ENCODE assay signal across 11 cellular contexts in the genomic region with DNA sequence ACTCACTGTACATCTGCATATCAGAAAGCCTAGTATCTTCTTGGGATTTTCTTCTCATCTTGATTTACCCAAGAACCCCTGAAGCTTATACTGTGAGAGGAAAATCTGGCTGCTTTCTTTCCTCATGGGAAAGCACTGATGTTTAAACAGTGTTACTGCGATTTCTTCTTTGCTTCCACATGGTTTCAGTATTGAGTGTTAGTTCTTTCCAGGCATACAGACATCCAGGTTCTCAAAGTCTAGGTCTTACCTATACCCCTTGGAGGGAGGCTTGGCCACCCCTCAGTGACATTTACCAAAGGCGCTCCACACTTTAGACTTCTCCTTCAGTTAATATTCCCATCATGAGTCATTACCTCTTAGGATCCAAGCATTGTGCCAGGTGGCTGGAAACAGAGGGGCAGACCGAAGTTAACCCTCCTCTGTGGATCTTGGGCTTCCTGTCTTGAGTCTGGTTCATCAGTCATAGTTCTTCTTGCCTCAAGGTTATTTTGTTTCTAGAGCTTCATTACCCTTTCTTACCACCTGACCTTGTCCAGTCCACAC.
A peak's percentile ranks its signal among the peaks of the same experiment; 100 is the strongest.
DNase-seq lines count a peak whose midpoint lies in the region; ATAC-seq and TF ChIP-seq lines count a peak whose summit lies in the region.
"Had no signal": no experiment of that assay in that cellular context is flagged by ENCODE, and none has a peak within 500 bp of the region (broad histone marks: within the 10 kb centered on the region; RNA-seq: fewer than 3 reads in every experiment).

No MANE protein-coding gene starts in this region.

- H4K20me1 ChIP-seq in PC-3 (ENCODE audit: low read length) (no peaks in the 10 kb centered on the region), hepatocyte (ENCODE audit: insufficient read depth, poor library complexity, severe bottlenecking) (no peaks in the 10 kb centered on the region)

- POLR2A ChIA-PET in PC-3 (lab: Charles Lee; ENCODE audit: unreplicated experiment) = interaction anchor here (0.5 kb wide), 2 partner anchors 444 to 719 kb away, joined by 3 to 4 read pairs; no protein-coding TSS in a partner anchor

- H3K4me2 ChIP-seq in PC-3 (ENCODE audit: low read length) (no peak overlapping the region), hepatocyte (no peak overlapping the region)

- H3K27me3 ChIP-seq in PC-3 (ENCODE audit: low read length) = no peaks in the 10 kb centered on the region
- no peaks in the 10 kb centered on the region for H3K27me3 ChIP-seq in hepatocyte
- H3K27me3 ChIP-seq: pancreas had no signal

- no peak overlapping the region for H3K4me3 ChIP-seq in AG10803 (ENCODE audit: low read length)
- no peak overlapping the region for H3K4me3 ChIP-seq in PC-3 (ENCODE audit: low read length)
- no peak overlapping the region for H3K4me3 ChIP-seq in hepatocyte
- H3K4me3 ChIP-seq: pancreas had no signal

- no peaks in the 10 kb centered on the region for H3K36me3 ChIP-seq in PC-3 (ENCODE audit: low read depth, low read length)
- no peaks in the 10 kb centered on the region for H3K36me3 ChIP-seq in hepatocyte (replicated peaks; ENCODE audit: insufficient read depth, low read depth)
- H3K36me3 ChIP-seq: pancreas had no signal

- H3K9me2 ChIP-seq in PC-3 (replicated peaks; ENCODE audit: low read length) = no peaks in the 10 kb centered on the region
- H3K9me2 ChIP-seq in hepatocyte (replicated peaks; ENCODE audit: insufficient read depth) = no peaks in the 10 kb centered on the region

- H3K4me1 ChIP-seq in PC-3 (ENCODE audit: insufficient read depth, low read length) (no peaks in the 10 kb centered on the region), hepatocyte (ENCODE audit: insufficient read depth) (no peaks in the 10 kb centered on the region)
- H3K4me1 ChIP-seq: pancreas had no signal

- H3K9ac ChIP-seq in PC-3 (ENCODE audit: low read length) = no peak overlapping the region

- CTCF ChIA-PET in PC-3 (lab: Charles Lee) = no interaction called here

- no peak overlapping the region for H2AFZ ChIP-seq in PC-3 (ENCODE audit: low read length)
- H2AFZ ChIP-seq in hepatocyte = no peak overlapping the region

- H3K79me2 ChIP-seq in PC-3 (ENCODE audit: low read length) (no peaks in the 10 kb centered on the region), hepatocyte (no peaks in the 10 kb centered on the region)

- intact Hi-C loops in PC-3 (cut with micrococcal nuclease) = no loop called here

- H3K27ac ChIP-seq in PC-3 (ENCODE audit: low read length) (no peak overlapping the region), hepatocyte (no peak overlapping the region)
- H3K27ac ChIP-seq: pancreas had no signal

- peak; percentile 61 for ATAC-seq in PC-3
- no peak for ATAC-seq in HG03175 (IDR thresholded peaks at IDR 0.05; ENCODE audit: unreplicated experiment)
- no peak for ATAC-seq in HG03135 (IDR thresholded peaks at IDR 0.05; ENCODE audit: unreplicated experiment)

- peak; percentile 37; the same call in 1 of the 2 replicates for TF ChIP-seq CTCF in AG10803 (conservative IDR thresholded peaks at IDR 0.05; ENCODE audit: low read length)
- TF ChIP-seq CTCF in GM12874 (IDR thresholded peaks at IDR 0.05; ENCODE audit: insufficient read depth, low read depth, low read length) = 0 out of 2 replicates have a peak, but pooled peaks have one; percentile 16
- TF ChIP-seq CTCF in PC-3 (conservative IDR thresholded peaks at IDR 0.05; ENCODE audit: low read depth, low read length) = peak; percentile 59
- TF ChIP-seq CTCF in hepatocyte (IDR thresholded peaks at IDR 0.05; ENCODE audit: poor library complexity) = peak; percentile 22

- DNase-seq in AG10803 (ENCODE audit: low read depth) (no peak), PC-3 (peak; percentile 22), hepatocyte (ENCODE audit: low spot score) (peak; percentile 8)
- no peak for DNase-seq in activated CD4-positive, alpha-beta T cell treated with anti-CD3 and anti-CD28 coated beads, Interleukin-2, amount 50 U/mL, for 1 hour
- DNase-seq in activated CD8-positive, alpha-beta memory T cell treated with anti-CD3 and anti-CD28 coated beads, Interleukin-2, amount 50 U/mL, for 4 hours = no peak
- DNase-seq: activated CD8-positive, alpha-beta memory T cell treated with anti-CD3 and anti-CD28 coated beads for 24 hours; caudate nucleus; pancreas had no signal

- no peaks in the 10 kb centered on the region for H3F3A ChIP-seq in PC-3 (ENCODE audit: low read length, unreplicated experiment)

- no peaks in the 10 kb centered on the region for H3K9me3 ChIP-seq in PC-3 (ENCODE audit: low read length)
- no peaks in the 10 kb centered on the region for H3K9me3 ChIP-seq in hepatocyte (ENCODE audit: low read depth)
- H3K9me3 ChIP-seq: pancreas had no signal

- BruUV-seq in PC-3 (replicated peaks; lab: Mats Ljungman, UMichigan) = no TSS peak

- WGBS in hepatocyte (ENCODE audit: low lambda C conversion rate, missing lambda C conversion rate) = 78% methylated on average over 3 of the region's 3 CpGs

Comparison
In these comparisons a context has a peak if more than half of its experiments do, and no peak if none do; other contexts are left out.
1. DNase-seq: peak in PC-3 (single experiment) and hepatocyte (single experiment); none in AG10803 (single experiment), activated CD4-positive, alpha-beta T cell treated with anti-CD3 and anti-CD28 coated beads, Interleukin-2, amount 50 U/mL, for 1 hour (single experiment) and activated CD8-positive, alpha-beta memory T cell treated with anti-CD3 and anti-CD28 coated beads, Interleukin-2, amount 50 U/mL, for 4 hours (single experiment).
2. Peak in every context shown above with its lines, with median percentiles within 50 percentile points of each other: CTCF ChIP-seq.